ENCODE assay signal across 20 cellular contexts in the genomic region with DNA sequence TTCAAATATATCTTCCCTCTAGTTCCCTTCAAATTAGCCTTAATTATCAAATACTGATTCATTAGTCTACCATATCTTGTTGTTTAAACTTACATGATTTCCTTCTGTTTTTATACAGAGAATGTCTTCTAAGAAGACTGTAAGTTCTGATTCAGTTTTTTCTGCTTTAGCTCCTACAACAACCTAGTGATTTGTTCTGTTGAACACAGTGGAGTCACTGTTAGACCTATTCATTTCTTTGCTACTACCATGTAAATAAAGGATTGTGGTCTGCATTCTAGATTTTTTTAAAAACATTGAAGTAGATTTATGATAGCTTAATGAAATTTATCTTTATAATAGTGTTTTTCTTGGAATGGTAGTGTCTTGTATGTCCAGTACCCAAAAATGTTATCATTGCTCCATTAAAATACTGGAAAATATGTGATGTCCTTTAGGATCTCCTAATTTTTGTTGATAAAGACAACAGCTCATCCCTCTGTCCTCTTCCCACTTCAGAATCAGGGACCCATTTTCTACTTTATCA.
"Had no signal": no experiment of that assay in that cellular context is flagged by ENCODE, and none has a peak within 500 bp of the region (broad histone marks: within the 10 kb centered on the region; RNA-seq: fewer than 3 reads in every experiment).

No MANE protein-coding gene starts in this region.

- H3K4me1 Mint-ChIP-seq: stimulated activated memory B cell treated with anti-CD40 and anti-IgM and Interleukin-4, amounts not matched to agents 10 μg/mL and 1 μg/mL and 100 μg/mL, for 72 hours had no signal

- H3K36me3 ChIP-seq: colonic mucosa, gastrocnemius medialis, left lung, lower lobe of right lung, neutrophil, spleen, tibial artery, upper lobe of left lung, uterus had no signal

- H3K27me3 ChIP-seq: colonic mucosa, gastrocnemius medialis, left lung, neutrophil, spleen, tibial artery, upper lobe of left lung, uterus had no signal

- H3K9me3 ChIP-seq: colonic mucosa, gastrocnemius medialis, left lung, lower lobe of right lung, neutrophil, tibial artery, upper lobe of left lung, uterus had no signal

- H3K27me3 Mint-ChIP-seq: naive thymus-derived CD4-positive, alpha-beta T cell; stimulated activated memory B cell treated with anti-CD40 and anti-IgM and Interleukin-4, amounts not matched to agents 10 μg/mL and 1 μg/mL and 100 μg/mL, for 72 hours; stimulated activated naive CD8-positive, alpha-beta T cell treated with anti-CD3 and anti-CD28 coated beads, Interleukin-15, Interleukin-2, amounts not matched to agents 100 ng/mL and 50 ng/mL, for 24 hours had no signal

- H3K4me3 Mint-ChIP-seq: immature natural killer cell; naive thymus-derived CD4-positive, alpha-beta T cell; stimulated activated memory B cell treated with anti-CD40 and anti-IgM and Interleukin-4, amounts not matched to agents 10 μg/mL and 1 μg/mL and 100 μg/mL, for 72 hours; stimulated activated naive CD8-positive, alpha-beta T cell treated with anti-CD3 and anti-CD28 coated beads, Interleukin-15, Interleukin-2, amounts not matched to agents 100 ng/mL and 50 ng/mL, for 24 hours had no signal

- H3K9me3 Mint-ChIP-seq: stimulated activated memory B cell treated with anti-CD40 and anti-IgM and Interleukin-4, amounts not matched to agents 10 μg/mL and 1 μg/mL and 100 μg/mL, for 72 hours had no signal

- H3K27ac ChIP-seq: colonic mucosa, gastrocnemius medialis, left lung, lower lobe of right lung, neutrophil, spleen, tibial artery, upper lobe of left lung, uterus had no signal

- ATAC-seq: gastrocnemius medialis; left lung; lower lobe of right lung; naive thymus-derived CD4-positive, alpha-beta T cell; sciatic nerve; stimulated activated memory B cell treated with anti-CD40 and anti-IgM and Interleukin-4, amounts not matched to agents 10 μg/mL and 1 μg/mL and 100 μg/mL, for 72 hours had no signal

- DNase-seq: colonic mucosa; dermis blood vessel endothelial cell; erythroblast; gastrocnemius medialis; immature natural killer cell; left lung; lower lobe of right lung; naive thymus-derived CD4-positive, alpha-beta T cell; posterior cingulate gyrus; spleen; stimulated activated CD4-positive, alpha-beta T cell treated with anti-CD3 and anti-CD28 coated beads, Interleukin-15, amount 100 ng/mL, for 24 hours; stimulated activated CD4-positive, alpha-beta T cell treated with anti-CD3 and anti-CD28 coated beads, Interleukin-1b, Interleukin-23, amount 100 ng/mL, for 48 hours; stimulated activated CD4-positive, alpha-beta T cell treated with anti-CD3 and anti-CD28 coated beads, Interleukin-4, amount 100 ng/mL, for 24 hours; tibial artery; upper lobe of left lung; uterus had no signal

- H3K27ac Mint-ChIP-seq: immature natural killer cell; naive thymus-derived CD4-positive, alpha-beta T cell; stimulated activated memory B cell treated with anti-CD40 and anti-IgM and Interleukin-4, amounts not matched to agents 10 μg/mL and 1 μg/mL and 100 μg/mL, for 72 hours; stimulated activated naive CD8-positive, alpha-beta T cell treated with anti-CD3 and anti-CD28 coated beads, Interleukin-15, Interleukin-2, amounts not matched to agents 100 ng/mL and 50 ng/mL, for 24 hours had no signal

- H3K4me3 ChIP-seq: colonic mucosa, gastrocnemius medialis, left lung, lower lobe of right lung, spleen, tibial artery, upper lobe of left lung, uterus had no signal

- H3K4me1 ChIP-seq: colonic mucosa, gastrocnemius medialis, left lung, lower lobe of right lung, spleen, upper lobe of left lung, uterus had no signal
